ENCODE assay signal across 1 cellular context in the genomic region with DNA sequence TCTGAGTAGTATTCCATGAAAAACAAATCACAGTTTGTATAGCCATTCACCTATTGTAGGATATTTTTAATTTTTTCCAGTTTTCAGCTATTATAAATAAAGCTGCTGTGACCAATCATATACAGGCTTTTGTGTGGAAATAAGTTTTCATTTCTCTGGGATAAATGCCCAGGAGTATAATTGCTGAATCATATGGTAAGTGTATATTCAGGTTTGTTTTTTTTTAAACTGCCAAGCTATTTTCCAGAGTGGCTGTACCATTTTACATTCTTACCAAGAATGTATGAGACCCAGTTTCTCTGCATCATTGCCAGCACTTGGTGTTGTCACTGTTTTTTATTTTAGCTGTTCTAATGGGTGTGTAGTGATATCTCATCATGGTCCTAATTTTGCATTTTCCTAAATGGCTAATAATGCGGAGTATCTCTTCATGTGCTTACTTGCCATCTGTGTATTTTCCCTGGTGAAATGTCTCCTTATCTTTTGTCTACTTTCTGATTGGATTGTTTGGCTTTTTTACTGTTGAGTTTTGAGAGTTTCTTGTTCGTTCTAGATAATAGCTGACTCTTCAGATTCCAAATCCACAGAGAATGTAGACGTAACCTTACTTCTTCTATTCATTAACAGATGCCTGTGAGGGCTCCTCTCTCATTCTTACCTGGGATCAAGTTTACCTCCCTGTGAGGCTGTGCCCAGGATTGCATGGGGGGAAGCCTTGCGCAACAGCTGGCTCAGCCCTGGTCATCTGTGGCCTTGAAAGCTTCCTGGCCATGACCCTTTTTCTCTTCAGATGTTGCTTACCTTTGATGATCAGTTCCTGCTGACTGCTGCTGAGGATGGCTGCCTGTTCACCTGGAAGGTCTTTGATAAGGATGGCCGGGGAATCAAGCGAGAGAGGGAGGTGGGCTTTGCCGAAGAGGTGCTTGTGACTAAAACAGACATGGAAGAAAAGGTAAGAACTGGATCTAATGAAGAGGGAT.
TF ChIP-seq lines count a peak whose summit lies in the region.

No MANE protein-coding gene starts in this region.

TF ChIP-seq in K562, 482 proteins besides CTCF, POLR2A, EP300 and RAD21:
- TF ChIP-seq RBM25 (IDR thresholded peaks at IDR 0.05; ENCODE audit: low read depth, low read length, severe bottlenecking) (peak; percentile 67), RBM22 (IDR thresholded peaks at IDR 0.05; ENCODE audit: low read depth, low read length, poor library complexity, severe bottlenecking) (no peak), MAFG (tag; conservative IDR thresholded peaks at IDR 0.05) (0 out of 2 replicates have a peak, but pooled peaks have one; percentile 18), C11orf30 (IDR thresholded peaks at IDR 0.05; ENCODE audit: low read depth) (peak; percentile 37; the same call in 1 of the 2 replicates), ZNF316 (IDR thresholded peaks at IDR 0.05) (peak; percentile 75)
